11 cellular contexts compared by ENCODE assay signal in genomic region chr22:27461470-27461869, GRCh38.
A peak's percentile ranks its signal among the peaks of the same experiment; 100 is the strongest.
DNase-seq lines count a peak whose midpoint lies in the region; ATAC-seq and TF ChIP-seq lines count a peak whose summit lies in the region.
"Had no signal": no experiment of that assay in that cellular context is flagged by ENCODE, and none has a peak within 500 bp of the region (broad histone marks: within the 10 kb centered on the region; RNA-seq: fewer than 3 reads in every experiment).

No MANE protein-coding gene starts in this region.

- no peaks in the 10 kb centered on the region for H3K79me1 ChIP-seq in IMR-90 (ENCODE audit: low read depth in 1 of 2, low read length in 2 of 2)

- CTCF ChIA-PET in AG04450 (lab: Charles Lee) (no interaction called here), IMR-90 (lab: Yijun Ruan, JAX) (no interaction called here)

- H4K91ac ChIP-seq in IMR-90 (ENCODE audit: insufficient read depth, low read depth, low read length): peak overlapping the region; percentile 92

- POLR2A ChIA-PET in AG04450 (lab: Yijun Ruan, JAX) (interaction anchor here (0.8 to 1.2 kb wide), 3 partner anchors 14 to 43 kb away, joined by 3 to 4 read pairs (median 3); no protein-coding TSS in a partner anchor), IMR-90 (lab: Charles Lee; ENCODE audit: unreplicated experiment) (no interaction called here)

- H3K18ac ChIP-seq in IMR-90 (ENCODE audit: low read depth, low read length): peak overlapping the region; percentile 72

- H2BK5ac ChIP-seq in IMR-90 (ENCODE audit: low read depth, low read length, poor library complexity, severe bottlenecking): peak overlapping the region; percentile 77

- H2BK120ac ChIP-seq in IMR-90 (ENCODE audit: low read depth, low read length): peak overlapping the region; percentile 98

- no peaks in the 10 kb centered on the region for H3K36me3 ChIP-seq in IMR-90 (ENCODE audit: control insufficient read depth, insufficient read depth, low read length)
- H3K36me3 ChIP-seq: thyroid gland had no signal

- H4K8ac ChIP-seq in IMR-90 (ENCODE audit: low read depth in 2 of 2, low read length in 2 of 2): peak overlapping the region; percentile 68 to 83

- TF ChIP-seq CTCF in AG04450 (IDR thresholded peaks at IDR 0.05; ENCODE audit: low read depth, low read length): no peak
- no peak for TF ChIP-seq CTCF in IMR-90 (conservative IDR thresholded peaks at IDR 0.05; ENCODE audit: low read depth, low read length)
- no peak for TF ChIP-seq CTCF in coronary artery (IDR thresholded peaks at IDR 0.05)
- TF ChIP-seq CTCF in GM13976 (IDR thresholded peaks at IDR 0.05; ENCODE audit: borderline replicate concordance, control extremely low read depth, extremely low read depth, insufficient read depth, missing control alignments): no peak

- H3K4me1 ChIP-seq in IMR-90 (ENCODE audit: control insufficient read depth, insufficient read depth, low read length): peaks cover 31% of the 10 kb centered on the region

- peak overlapping the region; percentile 97 for H3K4ac ChIP-seq in IMR-90 (ENCODE audit: low read depth, low read length)

- in situ Hi-C loops in IMR-90 (cut with MboI; ENCODE audit: low sequenced_read_pairs): no loop called here
- in situ Hi-C loops in GM13976 (cut with MboI; ENCODE audit: low sequenced_read_pairs, unreplicated experiment): no loop called here

- dilution Hi-C loops in IMR-90 (cut with HindIII; ENCODE audit: low sequenced_read_pairs, unreplicated experiment): no loop called here

- BruUV-seq in IMR-90 (replicated peaks; lab: Mats Ljungman, UMichigan): no TSS peak

- H3K23ac ChIP-seq in IMR-90 (ENCODE audit: low read depth, low read length): peak overlapping the region; percentile 95

- H2BK15ac ChIP-seq in IMR-90 (ENCODE audit: low read depth, low read length): peak overlapping the region; percentile 94; the same call in 2 of the 3 replicates

- H3K27ac ChIP-seq in AG04450 (ENCODE audit: low read depth, low read length) (peak overlapping the region; percentile 61), IMR-90 (ENCODE audit: insufficient read depth, low read length) (peak overlapping the region; percentile 19), coronary artery (peak overlapping the region; percentile 38 to 86), layer of hippocampus (ENCODE audit: low read depth, low read length) (peak overlapping the region; percentile 79)
- H3K27ac ChIP-seq: thyroid gland had no signal

- TF ChIP-seq RAD21 in IMR-90 (IDR thresholded peaks at IDR 0.05; ENCODE audit: low read length): peak; percentile 5; the same call in 1 of the 2 replicates

- H3K4me3 ChIP-seq in AG04450 (ENCODE audit: low read depth, low read length): no peak overlapping the region
- no peak overlapping the region for H3K4me3 ChIP-seq in IMR-90 (ENCODE audit: insufficient read depth, low read depth, low read length)
- H3K4me3 ChIP-seq in coronary artery: no peak overlapping the region
- H3K4me3 ChIP-seq: lung, thyroid gland had no signal

- no peaks in the 10 kb centered on the region for H4K20me1 ChIP-seq in IMR-90 (ENCODE audit: insufficient read depth, low read length)

- WGBS in IMR-90 (ENCODE audit: extremely low coverage in 2 of 2, insufficient read length in 1 of 2), 2 experiments: 20% methylated on average over 1 of the region's 3 CpGs; no CpG with 5 or more reads in 1 of the 2 experiments

- peak overlapping the region; percentile 62 for H4K5ac ChIP-seq in IMR-90 (ENCODE audit: low read depth, low read length)

- H2AK5ac ChIP-seq in IMR-90 (ENCODE audit: low read depth, low read length): peak overlapping the region; percentile 95

- peaks cover 8% of the 10 kb centered on the region; the same call in 1 of the 2 replicates for H3K9me3 ChIP-seq in AG04450 (ENCODE audit: control insufficient read depth, insufficient read depth, low read length)
- peaks cover 3% of the 10 kb centered on the region; the same call in 1 of the 2 replicates for H3K9me3 ChIP-seq in IMR-90 (ENCODE audit: control insufficient read depth, insufficient read depth, low read length)
- H3K9me3 ChIP-seq: thyroid gland had no signal

- 0 out of 2 replicates have a peak, but pooled peaks have one; percentile 44 for TF ChIP-seq POLR2A in IMR-90 (IDR thresholded peaks at IDR 0.05; ENCODE audit: low read depth, low read length)

- H3K27me3 ChIP-seq in AG04450 (ENCODE audit: control insufficient read depth, insufficient read depth, low read length): no peaks in the 10 kb centered on the region
- H3K27me3 ChIP-seq in IMR-90 (ENCODE audit: control insufficient read depth, insufficient read depth, low read length): no peaks in the 10 kb centered on the region
- no peaks in the 10 kb centered on the region for H3K27me3 ChIP-seq in layer of hippocampus (ENCODE audit: control insufficient read depth, insufficient read depth, low read length)
- H3K27me3 ChIP-seq: thyroid gland had no signal

- DNase-seq in AG04450 (ENCODE audit: low read depth, low spot score): peak; percentile 72
- peak; percentile 92 for DNase-seq in IMR-90
- DNase-seq in coronary artery (ENCODE audit: low spot score): no peak
- DNase-seq in GF-D8 (lab: John Stamatoyannopoulos, UW): no peak
- no peak for DNase-seq in GM13976 (ENCODE audit: low spot score)
- DNase-seq in GOT3 (lab: John Stamatoyannopoulos, UW): no peak
- DNase-seq: activated CD4-positive, alpha-beta T cell treated with anti-CD3 and anti-CD28 coated beads, Interleukin-2, amount 50 U/mL, for 1 hour had no signal

- H2AFZ ChIP-seq in IMR-90 (replicated peaks; ENCODE audit: low read length, poor library complexity): peak overlapping the region; percentile 73

- peak overlapping the region; percentile 59 for H2AK9ac ChIP-seq in IMR-90 (replicated peaks; ENCODE audit: low read depth, low read length, poor library complexity)

- intact Hi-C loops in IMR-90 (cut with micrococcal nuclease): no loop called here

- peak overlapping the region; percentile 58; the same call in 1 of the 2 replicates for H3K56ac ChIP-seq in IMR-90 (ENCODE audit: extremely low read depth, insufficient read depth, low read length)

- H3K4me2 ChIP-seq in IMR-90 (ENCODE audit: low read depth, low read length): peak overlapping the region; percentile 28

- no peak overlapping the region; the same call in 1 of the 2 replicates for H3K9ac ChIP-seq in IMR-90 (ENCODE audit: low read depth, low read length)

- H2BK20ac ChIP-seq in IMR-90 (ENCODE audit: low read depth, low read length): peak overlapping the region; percentile 98

- H3K14ac ChIP-seq in IMR-90 (replicated peaks; ENCODE audit: low read depth, low read length): peak overlapping the region; percentile 55

- H3K9me1 ChIP-seq in IMR-90 (ENCODE audit: insufficient read depth, low read length): peaks cover 25% of the 10 kb centered on the region

- ATAC-seq in IMR-90 (ENCODE audit: low read depth) (peak; percentile 74), HG03354 (IDR thresholded peaks at IDR 0.05; ENCODE audit: poor library complexity, severe bottlenecking, unreplicated experiment) (no peak)

TF ChIP-seq in IMR-90, 13 proteins besides CTCF, POLR2A, EP300 and RAD21:
- 0 out of 2 replicates have a peak, but pooled peaks have one; percentile 21 for TF ChIP-seq SMC3 (IDR thresholded peaks at IDR 0.05; ENCODE audit: low read depth, low read length)
- TF ChIP-seq FOS (IDR thresholded peaks at IDR 0.05; ENCODE audit: low read depth, low read length): peak; percentile 28; the same call in 1 of the 2 replicates
- TF ChIP-seq BHLHE40 (IDR thresholded peaks at IDR 0.05; ENCODE audit: low read depth, low read length): 0 out of 2 replicates have a peak, but pooled peaks have one; percentile 22
- no peak for TF ChIP-seq CHD1 (IDR thresholded peaks at IDR 0.05; ENCODE audit: low read depth, low read length)
- TF ChIP-seq, protein P1, sequence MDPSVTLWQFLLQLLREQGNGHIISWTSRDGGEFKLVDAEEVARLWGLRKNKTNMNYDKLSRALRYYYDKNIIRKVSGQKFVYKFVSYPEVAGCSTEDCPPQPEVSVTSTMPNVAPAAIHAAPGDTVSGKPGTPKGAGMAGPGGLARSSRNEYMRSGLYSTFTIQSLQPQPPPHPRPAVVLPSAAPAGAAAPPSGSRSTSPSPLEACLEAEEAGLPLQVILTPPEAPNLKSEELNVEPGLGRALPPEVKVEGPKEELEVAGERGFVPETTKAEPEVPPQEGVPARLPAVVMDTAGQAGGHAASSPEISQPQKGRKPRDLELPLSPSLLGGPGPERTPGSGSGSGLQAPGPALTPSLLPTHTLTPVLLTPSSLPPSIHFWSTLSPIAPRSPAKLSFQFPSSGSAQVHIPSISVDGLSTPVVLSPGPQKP (IDR thresholded peaks at IDR 0.05; ENCODE audit: borderline replicate concordance, low read depth, low read length): no peak
- TF ChIP-seq MAZ (IDR thresholded peaks at IDR 0.05; ENCODE audit: borderline replicate concordance, low read depth, low read length): peak; percentile 53; the same call in 1 of the 2 replicates

Comparison
In these comparisons a context has a peak if more than half of its experiments do, and no peak if none do; other contexts are left out.
1. DNase-seq: peak in AG04450 (single experiment) and IMR-90 (single experiment); none in coronary artery (single experiment), GF-D8 (single experiment), GM13976 (single experiment) and GOT3 (single experiment).
2. H3K27ac ChIP-seq: peak in every context shown above with its lines; median percentile 79 in layer of hippocampus; 62 in coronary artery; 61 in AG04450; 19 in IMR-90.